In the genomic region with DNA sequence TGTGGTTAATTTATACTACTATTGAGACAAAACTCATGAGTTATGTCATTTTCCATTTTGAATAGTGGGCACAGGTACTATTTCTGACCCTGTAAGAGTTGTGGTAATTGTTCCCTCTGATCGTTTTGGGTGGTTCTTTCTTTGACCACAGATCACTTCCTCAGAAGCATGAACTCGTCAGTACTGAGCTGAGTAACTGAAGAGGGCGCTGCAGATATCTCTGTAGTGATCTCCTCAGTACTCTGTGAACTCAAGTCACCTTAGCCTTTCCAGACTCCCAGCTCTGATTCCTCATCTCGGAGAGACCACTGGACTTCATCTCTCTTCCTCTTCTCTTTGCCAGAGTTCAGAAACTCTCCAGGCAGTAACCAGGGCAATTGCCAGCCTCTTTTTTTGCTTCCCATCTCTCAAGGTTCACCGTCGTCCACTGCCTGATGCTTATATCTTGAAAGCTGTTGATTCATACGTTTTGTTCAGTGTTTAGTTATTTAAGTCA, we compare ENCODE assay signal across 9 cellular contexts. TPM values are rescaled to one million over a fixed set of nuclear protein-coding genes. Genes with fewer than 3 reads are reported as not detected.
DNase-seq lines count a peak whose midpoint lies in the region; ATAC-seq and TF ChIP-seq lines count a peak whose summit lies in the region.
"Had no signal": no experiment of that assay in that cellular context is flagged by ENCODE, and none has a peak within 500 bp of the region (broad histone marks: within the 10 kb centered on the region; RNA-seq: fewer than 3 reads in every experiment).

No MANE protein-coding gene starts in this region.

- no peak for TF ChIP-seq POLR2A in NB4 (IDR thresholded peaks at IDR 0.05; ENCODE audit: extremely low read depth, insufficient read length)
- TF ChIP-seq POLR2A in thyroid gland (IDR thresholded peaks at IDR 0.05) = no peak

- peak; percentile 81 for ATAC-seq in GM21786 (IDR thresholded peaks at IDR 0.05; ENCODE audit: unreplicated experiment)

- no peaks in the 10 kb centered on the region for H3K27me3 ChIP-seq in thyroid gland
- H3K27me3 ChIP-seq: pancreas had no signal

- peak; percentile 56 for TF ChIP-seq CTCF in GM10266 (IDR thresholded peaks at IDR 0.05; ENCODE audit: control insufficient read depth, insufficient read depth, low read depth, missing control alignments)
- TF ChIP-seq CTCF in NB4 (IDR thresholded peaks at IDR 0.05; ENCODE audit: low read depth, low read length) = peak; percentile 77
- TF ChIP-seq CTCF in thyroid gland (IDR thresholded peaks at IDR 0.05) = peak in 3 of 6 experiments; percentile 10 to 26 (median 25)

- H3K4me3 ChIP-seq in NB4 (ENCODE audit: low read depth, low read length) = no peak overlapping the region
- no peak overlapping the region for H3K4me3 ChIP-seq in thyroid gland (replicated peaks in 1 of 3)
- H3K4me3 ChIP-seq: pancreas had no signal

- H3K36me3 ChIP-seq in thyroid gland = no peaks in the 10 kb centered on the region
- H3K36me3 ChIP-seq: pancreas had no signal

- DNase-seq in GM10266 (ENCODE audit: extremely low spot score) = peak; percentile 50
- DNase-seq in NB4 (ENCODE audit: low read depth) = peak; percentile 84
- DNase-seq in activated T-cell treated with anti-CD3 and anti-CD28 coated beads for 4 hours = peak; percentile 31
- peak; percentile 79 for DNase-seq in islet precursor cell
- peak; percentile 23 to 26 for DNase-seq in thyroid gland
- no peak for DNase-seq in NCI-H187 treated with DMSO at 0.1 percent for 48 hours (lab: John Stamatoyannopoulos, UW)
- DNase-seq in NCI-H2107 treated with DMSO at 0.1 percent for 48 hours (lab: John Stamatoyannopoulos, UW; ENCODE audit: unreplicated experiment) = no peak
- DNase-seq: pancreas had no signal

- intact Hi-C loops in thyroid gland (cut with DNase I) = no loop called here

- peaks cover 0 to 12% of the 10 kb centered on the region in 2 donors for H3K4me1 ChIP-seq in thyroid gland
- H3K4me1 ChIP-seq: pancreas had no signal

- H3K27ac ChIP-seq in thyroid gland = no peak overlapping the region
- H3K27ac ChIP-seq: pancreas had no signal

- WGBS in thyroid gland, 2 donors = 47 to 52% methylated on average over 7 of the region's 7 CpGs

- no peaks in the 10 kb centered on the region for H3K9me3 ChIP-seq in thyroid gland
- H3K9me3 ChIP-seq: pancreas had no signal

RNA-seq across cellular contexts. Expression of a gene that starts 9.4 kb away (rescaled TPM):
- total RNA-seq in thyroid gland = 1 to 10 TPM; 1.0 to 5.0 (median 3.1) TPM

RNA-seq across cellular contexts. Expression of a gene that starts 53.7 kb away (rescaled TPM):
- 1 to 10 TPM; 1.7 to 9.4 (median 3.0) TPM for total RNA-seq in thyroid gland

Comparison
In these comparisons a context has a peak if more than half of its experiments do, and no peak if none do; other contexts are left out.
1. DNase-seq: peak in GM10266 (single experiment), NB4 (single experiment), activated T-cell treated with anti-CD3 and anti-CD28 coated beads for 4 hours (single experiment), islet precursor cell (single experiment) and thyroid gland (2 of 2); none in NCI-H187 treated with DMSO at 0.1 percent for 48 hours (single experiment) and NCI-H2107 treated with DMSO at 0.1 percent for 48 hours (single experiment).